ENCODE assay signal across 23 cellular contexts in the genomic region with DNA sequence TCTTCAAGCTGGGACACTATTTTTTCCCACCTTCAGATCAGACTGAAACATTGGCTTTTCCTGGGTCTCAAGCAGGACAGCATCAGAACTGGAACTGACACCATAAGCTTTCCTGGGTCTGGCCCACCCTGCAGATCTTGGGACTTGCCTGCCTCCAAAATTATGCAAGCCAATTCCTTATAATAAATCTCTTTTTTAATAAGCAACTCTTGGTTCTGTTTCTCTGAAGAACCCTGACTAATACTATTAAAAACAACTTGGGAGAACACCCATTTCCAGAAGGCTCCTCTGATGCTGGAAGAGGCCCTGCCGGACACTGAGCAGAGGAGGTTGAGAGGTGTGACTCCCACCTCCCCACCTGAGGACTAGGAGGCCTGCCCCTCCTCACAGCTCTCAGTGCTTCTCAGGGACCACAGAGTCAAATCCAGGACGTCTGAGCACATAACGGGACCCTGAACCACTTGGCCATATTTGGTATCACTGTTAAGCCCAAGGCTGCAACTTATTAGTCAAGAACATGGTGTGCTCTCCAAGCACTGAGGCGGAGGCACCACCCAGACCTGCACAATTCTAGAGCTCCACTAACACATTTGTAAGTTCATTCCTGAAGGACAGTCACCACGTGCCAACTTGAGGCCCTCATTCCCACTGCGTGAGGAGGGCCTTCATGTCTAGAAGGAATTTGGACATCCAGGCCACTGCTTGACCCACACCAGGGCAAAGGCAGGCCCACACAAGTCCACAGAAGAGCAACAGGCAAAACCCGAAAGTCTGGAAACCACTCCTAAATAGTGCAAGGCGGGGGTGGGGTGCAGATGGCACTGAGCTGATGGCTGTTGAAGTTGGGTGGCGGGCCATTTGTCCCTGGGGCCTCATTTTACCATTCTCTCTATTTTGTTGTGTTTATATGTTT. TPM values are rescaled to one million over a fixed set of nuclear protein-coding genes. Genes with fewer than 3 reads are reported as not detected.
"Had no signal": no experiment of that assay in that cellular context is flagged by ENCODE, and none has a peak within 500 bp of the region (broad histone marks: within the 10 kb centered on the region; RNA-seq: fewer than 3 reads in every experiment).

No MANE protein-coding gene starts in this region.

- H3K36me3 ChIP-seq: gastrocnemius medialis, neutrophil, spleen, thoracic aorta, transverse colon, uterus had no signal

- H3K4me1 ChIP-seq: gastrocnemius medialis, spleen, transverse colon, uterus had no signal

- H3K9me3 ChIP-seq: gastrocnemius medialis, neutrophil, spleen, thoracic aorta, transverse colon, uterus had no signal

- H3K4me3 ChIP-seq: gastrocnemius medialis, lung, spleen, thoracic aorta, transverse colon, uterus had no signal

- ATAC-seq: gastrocnemius medialis; left cardiac atrium; left ventricle myocardium superior; sciatic nerve; stimulated activated memory B cell treated with anti-CD40 and anti-IgM and Interleukin-4, amounts not matched to agents 10 μg/mL and 1 μg/mL and 100 μg/mL, for 72 hours had no signal

- H3K4me3 Mint-ChIP-seq: dendritic cell treated with granulocyte-macrophage colony-stimulating factor and Interleukin-4, amounts not matched to agents 40 ng/mL and 50 ng/mL, for 4 days; endodermal cell; immature natural killer cell; nephron; stimulated activated memory B cell treated with anti-CD40 and anti-IgM and Interleukin-4, amounts not matched to agents 10 μg/mL and 1 μg/mL and 100 μg/mL, for 72 hours; stimulated activated naive CD8-positive, alpha-beta T cell treated with anti-CD3 and anti-CD28 coated beads, Interleukin-15, Interleukin-2, amounts not matched to agents 100 ng/mL and 50 ng/mL, for 24 hours had no signal

- H3K27ac ChIP-seq: gastrocnemius medialis, neutrophil, spleen, thoracic aorta, transverse colon, uterus had no signal

- H3K27me3 ChIP-seq: gastrocnemius medialis, uterus had no signal

- H3K4me1 Mint-ChIP-seq: immature natural killer cell; naive B cell; nephron; stimulated activated memory B cell treated with anti-CD40 and anti-IgM and Interleukin-4, amounts not matched to agents 10 μg/mL and 1 μg/mL and 100 μg/mL, for 72 hours had no signal

- DNase-seq: cerebellar nuclear complex; endodermal cell; gastrocnemius medialis; glutamatergic neuron; immature natural killer cell; left cardiac atrium; left ventricle myocardium superior; mesendoderm; naive B cell; spleen; stimulated activated CD4-positive, alpha-beta T cell treated with anti-CD3 and anti-CD28 coated beads, Interleukin-15, amount 100 ng/mL, for 24 hours; stimulated activated CD4-positive, alpha-beta T cell treated with anti-CD3 and anti-CD28 coated beads, Interleukin-1b, Interleukin-23, amount 100 ng/mL, for 48 hours; stimulated activated CD4-positive, alpha-beta T cell treated with anti-CD3 and anti-CD28 coated beads, Interleukin-4, amount 100 ng/mL, for 24 hours; transverse colon; uterus had no signal

- H3K36me3 Mint-ChIP-seq: immature natural killer cell; naive B cell; stimulated activated memory B cell treated with anti-CD40 and anti-IgM and Interleukin-4, amounts not matched to agents 10 μg/mL and 1 μg/mL and 100 μg/mL, for 72 hours had no signal

- H3K9me3 Mint-ChIP-seq: dendritic cell treated with granulocyte-macrophage colony-stimulating factor and Interleukin-4, amounts not matched to agents 40 ng/mL and 50 ng/mL, for 4 days; endodermal cell; nephron; stimulated activated naive CD8-positive, alpha-beta T cell treated with anti-CD3 and anti-CD28 coated beads, Interleukin-15, Interleukin-2, amounts not matched to agents 100 ng/mL and 50 ng/mL, for 24 hours had no signal

- H3K27ac Mint-ChIP-seq: dendritic cell treated with granulocyte-macrophage colony-stimulating factor and Interleukin-4, amounts not matched to agents 40 ng/mL and 50 ng/mL, for 4 days; endodermal cell; immature natural killer cell; nephron; stimulated activated memory B cell treated with anti-CD40 and anti-IgM and Interleukin-4, amounts not matched to agents 10 μg/mL and 1 μg/mL and 100 μg/mL, for 72 hours; stimulated activated naive CD8-positive, alpha-beta T cell treated with anti-CD3 and anti-CD28 coated beads, Interleukin-15, Interleukin-2, amounts not matched to agents 100 ng/mL and 50 ng/mL, for 24 hours had no signal

RNA-seq across cellular contexts. Expression of gene SHC3, which starts 9.5 kb away (rescaled TPM):
- polyA plus RNA-seq: immature natural killer cell had no signal
